Comparison of ENCODE assay signal across 10 cellular contexts in genomic region chrX:53047228-53047627, GRCh38. TPM values are rescaled to one million over a fixed set of nuclear protein-coding genes. Genes with fewer than 3 reads are reported as not detected.
DNase-seq lines count a peak whose midpoint lies in the region; ATAC-seq, FAIRE-seq and TF ChIP-seq lines count a peak whose summit lies in the region.
"Had no signal": no experiment of that assay in that cellular context is flagged by ENCODE, and none has a peak within 500 bp of the region (broad histone marks: within the 10 kb centered on the region; RNA-seq: fewer than 3 reads in every experiment).

No MANE protein-coding gene starts in this region.

- TF ChIP-seq RAD21 in A549 (conservative IDR thresholded peaks at IDR 0.05 in 1 of 2, IDR thresholded peaks at IDR 0.05 in 1 of 2): no peak

- TF ChIP-seq CTCF in A549 (IDR thresholded peaks at IDR 0.05) (peak; percentile 8; the same call in 1 of the 3 replicates), DND-41 (IDR thresholded peaks at IDR 0.05; ENCODE audit: borderline replicate concordance, extremely low read depth, low read length, poor library complexity, severe bottlenecking) (peak; percentile 17), fibroblast of pulmonary artery (IDR thresholded peaks at IDR 0.05; ENCODE audit: low read length, missing control alignments) (peak; percentile 27)

- H3K36me3 ChIP-seq in DND-41 (ENCODE audit: insufficient read depth, low read length): no peaks in the 10 kb centered on the region

- H3K9me3 ChIP-seq in A549 (no peaks in the 10 kb centered on the region), DND-41 (ENCODE audit: insufficient read depth, low read length, severe bottlenecking) (no peaks in the 10 kb centered on the region)

- no peak for TF ChIP-seq EP300 in A549 (IDR thresholded peaks at IDR 0.05)

- no peak overlapping the region for H3K4me3 ChIP-seq in A549
- no peak overlapping the region for H3K4me3 ChIP-seq in DND-41 (ENCODE audit: low read depth in 1 of 2, low read length in 2 of 2)
- H3K4me3 ChIP-seq in fibroblast of pulmonary artery (replicated peaks; ENCODE audit: low read depth, low read length): no peak overlapping the region

- POLR2A ChIA-PET in A549 (lab: Yijun Ruan, JAX): no interaction called here

- no peak overlapping the region for H2AFZ ChIP-seq in DND-41 (ENCODE audit: low read depth, low read length)

- no peak overlapping the region for H3K27ac ChIP-seq in A549
- H3K27ac ChIP-seq in DND-41 (ENCODE audit: low read length): no peak overlapping the region

- H3K4me1 ChIP-seq in A549: no peaks in the 10 kb centered on the region
- H3K4me1 ChIP-seq in DND-41 (ENCODE audit: insufficient read depth, low read length): no peaks in the 10 kb centered on the region

- CTCF ChIA-PET in A549 (lab: Yijun Ruan, JAX): no interaction called here

- no peak for FAIRE-seq in A549 (lab: Jason Lieb, UNC)
- FAIRE-seq: D721Med had no signal

- H3K4me2 ChIP-seq in A549: no peak overlapping the region
- no peak overlapping the region for H3K4me2 ChIP-seq in DND-41 (ENCODE audit: insufficient read depth, low read length)

- no peaks in the 10 kb centered on the region for H3K27me3 ChIP-seq in DND-41 (ENCODE audit: insufficient read depth, low read length, poor library complexity)

- 83% methylated on average over 6 of the region's 6 CpGs for WGBS in A549 (ENCODE audit: missing lambda C conversion rate)

- H4K20me1 ChIP-seq in DND-41 (ENCODE audit: insufficient read depth, low read length): no peaks in the 10 kb centered on the region

- TF ChIP-seq POLR2A in A549 (IDR thresholded peaks at IDR 0.05; ENCODE audit: low read length): no peak

- H3K79me2 ChIP-seq in DND-41 (ENCODE audit: insufficient read depth, low read length): no peaks in the 10 kb centered on the region

- DNase-seq in A549 (ENCODE audit: low read depth in 1 of 2, low spot score in 1 of 2) (peak in 1 of 2 experiments; percentile 11), DND-41 (no peak), RPMI7951 (ENCODE audit: low read depth) (peak; percentile 32), fibroblast of pulmonary artery (ENCODE audit: low read depth) (peak; percentile 16), SKM-1 treated with dmso at 0.1 percent for 144 hours (lab: John Stamatoyannopoulos, UW; ENCODE audit: unreplicated experiment) (no peak)
- DNase-seq in central memory CD4-positive, alpha-beta T cell: no peak
- DNase-seq in activated effector memory CD4-positive, alpha-beta T cell treated with anti-CD3 and anti-CD28 coated beads, Interleukin-2, amount 50 U/mL, for 16 hours: no peak
- DNase-seq: activated T-cell treated with anti-CD3 and anti-CD28 coated beads, Interleukin-2, amount 50 U/mL, for 4 hours had no signal

- no peak overlapping the region for H3K9ac ChIP-seq in DND-41 (ENCODE audit: low read depth, low read length)

- ATAC-seq in A549: peak in 1 of 2 experiments; percentile 57; a peak in 2 of 6 replicates
- no peak for ATAC-seq in DND-41 (ENCODE audit: insufficient read depth, low read depth)
- no peak for ATAC-seq in HG02970 (IDR thresholded peaks at IDR 0.05; ENCODE audit: low FRiP score, unreplicated experiment)
- ATAC-seq: activated T-cell treated with anti-CD3 and anti-CD28 coated beads, Interleukin-2, amount 50 U/mL, for 4 hours had no signal

TF ChIP-seq in A549, 52 proteins besides CTCF, POLR2A, EP300 and RAD21:
- TF ChIP-seq EHF (CRISPR knock-in tag; IDR thresholded peaks at IDR 0.05): no peak
- TF ChIP-seq TFCP2L1 (CRISPR knock-in tag; IDR thresholded peaks at IDR 0.05): no peak

RNA-seq across cellular contexts. Expression of gene GPR173, which starts 1.4 kb away (rescaled TPM):
- 0.03 TPM in 1 of 2 replicates, not detected in the other for polyA plus RNA-seq in A549 (2011; rRNA removed)
- polyA plus RNA-seq in A549 (2012; cell fraction: cytosol; rRNA removed): 0.01 and 0.04 TPM in 2 replicates
- polyA plus RNA-seq in A549 (2012; cell fraction: nucleus; rRNA removed): 0.12 and 0.24 TPM in 2 replicates
- polyA plus RNA-seq in A549 (2017; fragmentation: RNase III; extraction: RNeasy Plus Mini Kit Qiagen cat#74134 plus additional on column Dnase treatment): not detected in 3 replicates
- 0.05 TPM in 1 of 2 replicates, not detected in the other for polyA minus RNA-seq in A549 (2011; rRNA and poly(A)+ RNA removed)
- total RNA-seq in RPMI7951 (2014; rRNA removed; shearing (Covaris generic)): 1.4 and 2.4 TPM in 2 replicates

RNA-seq across cellular contexts. Expression of gene TSPYL2, which starts 34.9 kb away (rescaled TPM):
- 25.2 and 27.2 TPM in 2 replicates for polyA plus RNA-seq in A549 (2011; rRNA removed)
- 9.9 and 10.7 TPM in 2 replicates for polyA plus RNA-seq in A549 (2012; cell fraction: cytosol; rRNA removed)
- 36.8 and 47.3 TPM in 2 replicates for polyA plus RNA-seq in A549 (2012; cell fraction: nucleus; rRNA removed)
- polyA plus RNA-seq in A549 (2017; fragmentation: RNase III; extraction: RNeasy Plus Mini Kit Qiagen cat#74134 plus additional on column Dnase treatment): 19.9 to 30.0 TPM (median 24.9 TPM) in 3 replicates
- 6.4 and 7.3 TPM in 2 replicates for polyA minus RNA-seq in A549 (2011; rRNA and poly(A)+ RNA removed)
- 10.0 and 10.7 TPM in 2 replicates for total RNA-seq in RPMI7951 (2014; rRNA removed; shearing (Covaris generic))

RNA-seq across cellular contexts. Expression of gene KANTR, which starts 46.7 kb away (rescaled TPM):
- 5.3 and 5.7 TPM in 2 replicates for polyA plus RNA-seq in A549 (2011; rRNA removed)
- 1.3 and 1.7 TPM in 2 replicates for polyA plus RNA-seq in A549 (2012; cell fraction: cytosol; rRNA removed)
- 4.1 and 5.7 TPM in 2 replicates for polyA plus RNA-seq in A549 (2012; cell fraction: nucleus; rRNA removed)
- polyA plus RNA-seq in A549 (2017; fragmentation: RNase III; extraction: RNeasy Plus Mini Kit Qiagen cat#74134 plus additional on column Dnase treatment): 2.4 to 3.3 TPM (median 2.6 TPM) in 3 replicates
- polyA minus RNA-seq in A549 (2011; rRNA and poly(A)+ RNA removed): 20.1 and 23.2 TPM in 2 replicates
- 7.1 and 8.2 TPM in 2 replicates for total RNA-seq in RPMI7951 (2014; rRNA removed; shearing (Covaris generic))

Comparison
In these comparisons a context has a peak if more than half of its experiments do, and no peak if none do; other contexts are left out.
1. DNase-seq: peak in RPMI7951 (single experiment) and fibroblast of pulmonary artery (single experiment); none in DND-41 (single experiment), central memory CD4-positive, alpha-beta T cell (single experiment), SKM-1 treated with dmso at 0.1 percent for 144 hours (single experiment) and activated effector memory CD4-positive, alpha-beta T cell treated with anti-CD3 and anti-CD28 coated beads, Interleukin-2, amount 50 U/mL, for 16 hours (single experiment).
2. Peak in every context shown above with its lines, with median percentiles within 50 percentile points of each other: CTCF ChIP-seq.